8 cellular contexts compared by ENCODE assay signal in the genomic region with DNA sequence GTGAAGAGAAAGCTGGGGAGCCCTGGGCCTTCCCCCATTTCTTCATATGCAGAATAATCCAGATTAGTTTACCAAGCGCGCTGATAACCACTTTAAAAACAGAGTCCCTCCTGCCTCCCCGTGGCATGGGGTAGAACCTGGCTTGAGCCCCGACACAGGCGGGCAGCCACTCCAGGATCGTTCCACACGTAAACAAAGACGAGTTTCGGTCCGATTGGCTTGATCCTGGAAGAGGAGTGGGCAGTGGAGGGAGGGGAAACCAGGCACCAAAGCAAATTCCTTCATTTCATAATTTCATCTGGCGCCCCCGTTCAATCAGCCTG. TPM values are rescaled to one million over a fixed set of nuclear protein-coding genes. Genes with fewer than 3 reads are reported as not detected.
DNase-seq lines count a peak whose midpoint lies in the region; ATAC-seq, FAIRE-seq and TF ChIP-seq lines count a peak whose summit lies in the region.

No MANE protein-coding gene starts in this region.

- H3K27me3 ChIP-seq in CD4-positive, alpha-beta T cell (ENCODE audit: control insufficient read depth, insufficient read depth, low read length), result peaks cover 25% of the 10 kb centered on the region
- peaks cover 64% of the 10 kb centered on the region for H3K27me3 ChIP-seq in NT2/D1 (ENCODE audit: insufficient read depth, insufficient read length)

- H4K20me1 ChIP-seq in OCI-LY7 (ENCODE audit: insufficient read depth, low read length), result no peaks in the 10 kb centered on the region

- FAIRE-seq in D721Med (lab: Jason Lieb, UNC), result no peak

- H3K9me3 ChIP-seq in CD4-positive, alpha-beta T cell (ENCODE audit: control insufficient read depth, low read length), result no peaks in the 10 kb centered on the region
- no peaks in the 10 kb centered on the region for H3K9me3 ChIP-seq in NT2/D1 (ENCODE audit: insufficient read depth, low read length)
- H3K9me3 ChIP-seq in OCI-LY7 (ENCODE audit: low read length), result no peaks in the 10 kb centered on the region

- no peaks in the 10 kb centered on the region for H3K9me3 Mint-ChIP-seq in CD4-positive, alpha-beta T cell
- H3K9me3 Mint-ChIP-seq in neural crest cell, result no peaks in the 10 kb centered on the region

- CTCF ChIA-PET in CD4-positive, alpha-beta T cell (lab: Charles Lee), result interaction anchor here (1.0 kb wide), 1 partner anchor 26 kb away, joined by 3 read pairs; no protein-coding TSS in a partner anchor
- CTCF ChIA-PET in OCI-LY7 (lab: Charles Lee; ENCODE audit: unreplicated experiment), result no interaction called here

- H3K4me2 ChIP-seq in OCI-LY7 (ENCODE audit: low read length), result no peak overlapping the region

- intact Hi-C loops in CD4-positive, alpha-beta T cell (cut with DNase I, micrococcal nuclease), result loop anchor here (2.0 to 5.0 kb wide), 3 partner anchors 53 to 102 kb away; no protein-coding TSS in a partner anchor
- intact Hi-C loops in OCI-LY7 (cut with micrococcal nuclease; ENCODE audit: unreplicated experiment), result no loop called here

- no peaks in the 10 kb centered on the region for H3K9me2 ChIP-seq in OCI-LY7 (ENCODE audit: insufficient read depth, low read length)

- H3K36me3 Mint-ChIP-seq in CD4-positive, alpha-beta T cell (ENCODE audit: low read depth), result no peaks in the 10 kb centered on the region
- no peaks in the 10 kb centered on the region for H3K36me3 Mint-ChIP-seq in neural crest cell (ENCODE audit: low read depth)

- DNase-seq in CD4-positive, alpha-beta T cell, result no peak
- DNase-seq in NT2/D1 (ENCODE audit: low read depth, low spot score) (no peak), epithelial cell of esophagus (ENCODE audit: low read depth) (no peak), neural crest cell (ENCODE audit: low read depth, low spot score) (no peak), KG1 (lab: John Stamatoyannopoulos, UW) (no peak), GF-D8 (lab: John Stamatoyannopoulos, UW) (no peak), D721Med (ENCODE audit: insufficient read length, low spot score) (no peak), OCI-LY7 (ENCODE audit: low spot score) (no peak)

- H3K79me2 ChIP-seq in OCI-LY7 (ENCODE audit: insufficient read depth, low read depth, low read length), result no peaks in the 10 kb centered on the region

- H3K27ac ChIP-seq in CD4-positive, alpha-beta T cell (ENCODE audit: low read depth, low read length), result no peak overlapping the region
- no peak overlapping the region for H3K27ac ChIP-seq in OCI-LY7 (ENCODE audit: low read depth, low read length, poor library complexity, severe bottlenecking)

- no peak overlapping the region for H2AFZ ChIP-seq in OCI-LY7 (ENCODE audit: low read length)

- H3K36me3 ChIP-seq in NT2/D1 (ENCODE audit: insufficient read depth, insufficient read length, low read length) (no peaks in the 10 kb centered on the region), OCI-LY7 (ENCODE audit: insufficient read depth, low read length) (no peaks in the 10 kb centered on the region)

- H3K4me3 ChIP-seq in NT2/D1 (ENCODE audit: insufficient read length, low read depth) (peak overlapping the region; percentile 70), epithelial cell of esophagus (ENCODE audit: low read length) (peak overlapping the region; percentile 67), OCI-LY7 (ENCODE audit: low read depth, low read length, poor library complexity, severe bottlenecking) (no peak overlapping the region)

- H3K4me1 Mint-ChIP-seq in CD4-positive, alpha-beta T cell (ENCODE audit: low read depth), result peaks cover 19% of the 10 kb centered on the region
- peaks cover 13% of the 10 kb centered on the region for H3K4me1 Mint-ChIP-seq in neural crest cell

- TF ChIP-seq CTCF in CD4-positive, alpha-beta T cell (IDR thresholded peaks at IDR 0.05), result no peak
- TF ChIP-seq CTCF in epithelial cell of esophagus (IDR thresholded peaks at IDR 0.05; ENCODE audit: insufficient read depth, low read depth, low read length, missing control alignments) (no peak), neural crest cell (conservative IDR thresholded peaks at IDR 0.05) (no peak), D721Med (IDR thresholded peaks at IDR 0.05; ENCODE audit: insufficient read depth, missing control alignments) (no peak), OCI-LY7 (conservative IDR thresholded peaks at IDR 0.05; ENCODE audit: low read length) (no peak)

- H3K4me1 ChIP-seq in NT2/D1 (ENCODE audit: insufficient read depth, insufficient read length) (peaks cover 5% of the 10 kb centered on the region), OCI-LY7 (ENCODE audit: insufficient read depth, low read length, poor library complexity, severe bottlenecking) (no peaks in the 10 kb centered on the region)

- ATAC-seq in CD4-positive, alpha-beta T cell (ENCODE audit: poor library complexity), result no peak

- POLR2A ChIA-PET in CD4-positive, alpha-beta T cell (lab: Charles Lee), result interaction anchor here (1.0 to 1.1 kb wide), 2 partner anchors 81 to 102 kb away, joined by 3 read pairs; no protein-coding TSS in a partner anchor
- POLR2A ChIA-PET in OCI-LY7 (lab: Charles Lee), result no interaction called here

- H3K4me3 Mint-ChIP-seq in CD4-positive, alpha-beta T cell, result peak overlapping the region; percentile 89
- peak overlapping the region; percentile 82 for H3K4me3 Mint-ChIP-seq in neural crest cell

- H3K27ac Mint-ChIP-seq in CD4-positive, alpha-beta T cell, result peak overlapping the region; percentile 34
- H3K27ac Mint-ChIP-seq in neural crest cell (ENCODE audit: unreplicated experiment), result no peak overlapping the region

- H3K9ac ChIP-seq in NT2/D1 (ENCODE audit: insufficient read length, low read depth), result peak overlapping the region; percentile 74

- BruUV-seq in OCI-LY7 (replicated peaks; lab: Mats Ljungman, UMichigan), result no TSS peak

- peaks cover 26% of the 10 kb centered on the region for H3K27me3 Mint-ChIP-seq in CD4-positive, alpha-beta T cell
- H3K27me3 Mint-ChIP-seq in neural crest cell (ENCODE audit: low read depth), result peaks cover 92% of the 10 kb centered on the region

RNA-seq across cellular contexts. Expression of gene GPRC5A, which starts 0.9 kb away (rescaled TPM):
- total RNA-seq in CD4-positive, alpha-beta T cell, result under 1 TPM; 0.14 to 0.47 TPM
- total RNA-seq in neural crest cell (0.11 TPM in 1 of 2 replicates, not detected in the other), OCI-LY7 (2022) (0.25 TPM in 1 of 2 replicates, not detected in the other)
- not detected in 2 replicates for total RNA-seq in OCI-LY7 (2014; rRNA removed; shearing (Covaris generic))
